Comparison of ENCODE assay signal across 29 cellular contexts in genomic region chr12:82866227-82866803, GRCh38.
"Had no signal": no experiment of that assay in that cellular context is flagged by ENCODE, and none has a peak within 500 bp of the region (broad histone marks: within the 10 kb centered on the region; RNA-seq: fewer than 3 reads in every experiment).

No MANE protein-coding gene starts in this region.

- H3K4me3 Mint-ChIP-seq: activated B cell treated with CpG ODN at 0.5 μM for 24 hours; activated CD4-positive, alpha-beta T cell treated with anti-CD3 and anti-CD28 coated beads for 36 hours; activated naive CD8-positive, alpha-beta T cell; activated T-cell treated with anti-CD3 and anti-CD28 coated beads, Interleukin-2, amount 50 U/mL, for 24 hours; central memory CD8-positive, alpha-beta T cell; nephron progenitor cell; stimulated activated memory B cell treated with anti-CD40 and anti-IgM and Interleukin-4, amounts not matched to agents 10 μg/mL and 1 μg/mL and 100 μg/mL, for 72 hours had no signal

- H3K27ac ChIP-seq: adrenal gland, ascending aorta, coronary artery, epithelial cell of prostate, lower lobe of right lung, parathyroid adenoma, stomach, testis, uterus had no signal

- H3K4me3 ChIP-seq: adrenal gland, ascending aorta, coronary artery, lower lobe of right lung, mucosa of descending colon, stomach, testis, uterus had no signal

- H3K4me1 ChIP-seq: ascending aorta, uterus had no signal

- H3K9ac ChIP-seq: parathyroid adenoma had no signal

- DNase-seq: activated B cell treated with CpG ODN at 0.5 μM for 24 hours; activated CD4-positive, alpha-beta T cell treated with anti-CD3 and anti-CD28 coated beads for 36 hours; activated CD4-positive, alpha-beta T cell treated with anti-CD3 and anti-CD28 coated beads, Interleukin-2, amount 50 U/mL, for 4 hours; activated CD8-positive, alpha-beta memory T cell treated with anti-CD3 and anti-CD28 coated beads for 24 hours; activated CD8-positive, alpha-beta memory T cell treated with anti-CD3 and anti-CD28 coated beads, Interleukin-2, amount 50 U/mL, for 4 hours; activated naive CD4-positive, alpha-beta T cell; activated T-cell treated with anti-CD3 and anti-CD28 coated beads, Interleukin-2, amount 50 U/mL, for 24 hours; adrenal gland; left colon; lower lobe of right lung; mesendoderm; mucosa of descending colon; nephron progenitor cell; nucleus accumbens; small intestine; stimulated activated CD4-positive, alpha-beta T cell treated with anti-CD3 and anti-CD28 coated beads, Interleukin-15, amount 100 ng/mL, for 24 hours; stomach; T-helper 9 cell; testis; trophoblast cell; uterus had no signal

- H3K27ac Mint-ChIP-seq: activated B cell treated with CpG ODN at 0.5 μM for 24 hours; activated CD4-positive, alpha-beta T cell treated with anti-CD3 and anti-CD28 coated beads for 36 hours; activated naive CD8-positive, alpha-beta T cell; activated T-cell treated with anti-CD3 and anti-CD28 coated beads, Interleukin-2, amount 50 U/mL, for 24 hours; activated T-helper 2 cell treated with anti-CD3 and anti-CD28 coated beads, Interferon-gamma antibody, Interleukin-2, Interleukin-4, amounts not matched to agents 10 μg/mL and 5 μg/mL and 100 μg/mL, durations not matched to agents 14 hours and 24 hours and 36 hours; nephron progenitor cell; stimulated activated memory B cell treated with anti-CD40 and anti-IgM and Interleukin-4, amounts not matched to agents 10 μg/mL and 1 μg/mL and 100 μg/mL, for 72 hours had no signal

- H3K36me3 ChIP-seq: adrenal gland, ascending aorta, lower lobe of right lung, stomach, uterus had no signal

- H2AFZ ChIP-seq: parathyroid adenoma had no signal

- H3K9me3 ChIP-seq: adrenal gland, ascending aorta, lower lobe of right lung, mucosa of descending colon, stomach, testis, uterus had no signal

- H3K27me3 ChIP-seq: adrenal gland, ascending aorta, stomach, testis, uterus had no signal

- H3K79me2 ChIP-seq: parathyroid adenoma had no signal

- H3K27me3 Mint-ChIP-seq: activated B cell treated with CpG ODN at 0.5 μM for 24 hours; activated CD4-positive, alpha-beta T cell treated with anti-CD3 and anti-CD28 coated beads for 36 hours; activated T-cell treated with anti-CD3 and anti-CD28 coated beads, Interleukin-2, amount 50 U/mL, for 24 hours; central memory CD8-positive, alpha-beta T cell; stimulated activated memory B cell treated with anti-CD40 and anti-IgM and Interleukin-4, amounts not matched to agents 10 μg/mL and 1 μg/mL and 100 μg/mL, for 72 hours had no signal

- H3K9me3 Mint-ChIP-seq: activated T-cell treated with anti-CD3 and anti-CD28 coated beads, Interleukin-2, amount 50 U/mL, for 24 hours; activated T-helper 2 cell treated with anti-CD3 and anti-CD28 coated beads, Interferon-gamma antibody, Interleukin-2, Interleukin-4, amounts not matched to agents 10 μg/mL and 5 μg/mL and 100 μg/mL, durations not matched to agents 14 hours and 24 hours and 36 hours; central memory CD8-positive, alpha-beta T cell; nephron progenitor cell; stimulated activated memory B cell treated with anti-CD40 and anti-IgM and Interleukin-4, amounts not matched to agents 10 μg/mL and 1 μg/mL and 100 μg/mL, for 72 hours had no signal

- H3K4me1 Mint-ChIP-seq: activated CD4-positive, alpha-beta T cell treated with anti-CD3 and anti-CD28 coated beads for 36 hours; central memory CD8-positive, alpha-beta T cell had no signal
